In genomic region chr7:151992375-151992774, GRCh38 we compare ENCODE assay signal across 8 cellular contexts. TPM values are rescaled to one million over a fixed set of nuclear protein-coding genes. Genes with fewer than 3 reads are reported as not detected.
A peak's percentile ranks its signal among the peaks of the same experiment; 100 is the strongest.
DNase-seq lines count a peak whose midpoint lies in the region; ATAC-seq, FAIRE-seq and TF ChIP-seq lines count a peak whose summit lies in the region.

No MANE protein-coding gene starts in this region.

- FAIRE-seq in kidney (lab: Jason Lieb, UNC): no peak

- H3K4me1 ChIP-seq in kidney (ENCODE audit: control insufficient read depth in 1 of 2, insufficient read depth in 1 of 2, low read depth in 1 of 2, low read length in 2 of 2): no peaks in the 10 kb centered on the region

- peaks cover 5% of the 10 kb centered on the region for H3K27me3 Mint-ChIP-seq in brain

- no peak overlapping the region for H3K9ac ChIP-seq in kidney (ENCODE audit: low read length in 2 of 2)

- no peak overlapping the region for H3K27ac Mint-ChIP-seq in brain

- no peaks in the 10 kb centered on the region for H3K9me3 Mint-ChIP-seq in brain

- H3K4me3 ChIP-seq in LNCaP clone FGC (ENCODE audit: low read depth, low read length): no peak overlapping the region
- no peak overlapping the region for H3K4me3 ChIP-seq in kidney (ENCODE audit: low read length in 2 of 2)

- no peaks in the 10 kb centered on the region for H3K36me3 Mint-ChIP-seq in brain

- no peak for ATAC-seq in GM21529 (IDR thresholded peaks at IDR 0.05; ENCODE audit: unreplicated experiment)
- no peak for ATAC-seq in HG03469 (IDR thresholded peaks at IDR 0.05; ENCODE audit: unreplicated experiment)

- H3K9me3 ChIP-seq in kidney (ENCODE audit: control insufficient read depth in 1 of 2, low read length in 2 of 2): no peaks in the 10 kb centered on the region

- peaks cover 21% of the 10 kb centered on the region for H3K4me1 Mint-ChIP-seq in brain

- TF ChIP-seq CTCF in GM12873 (IDR thresholded peaks at IDR 0.05; ENCODE audit: insufficient read depth, low read depth, low read length, missing control alignments): peak; percentile 20
- peak; percentile 75 for TF ChIP-seq CTCF in LNCaP clone FGC (IDR thresholded peaks at IDR 0.05; ENCODE audit: control insufficient read depth, extremely low read depth, insufficient read depth)
- peak; percentile 28 to 45 for TF ChIP-seq CTCF in brain (conservative IDR thresholded peaks at IDR 0.05)
- no peak for TF ChIP-seq CTCF in kidney (IDR thresholded peaks at IDR 0.05; ENCODE audit: borderline replicate concordance, extremely low read depth, insufficient read depth)

- peak; percentile 50 for DNase-seq in LNCaP clone FGC (ENCODE audit: low read depth)
- DNase-seq in SW480 (ENCODE audit: low spot score): peak; percentile 47
- peak; percentile 86 for DNase-seq in kidney
- DNase-seq in stimulated activated CD4-positive, alpha-beta T cell treated with anti-CD3 and anti-CD28 coated beads, TNF-alpha, amount 100 ng/mL, for 48 hours (ENCODE audit: low read depth in 3 of 3): peak in 2 of 3 donors; percentile 17 to 29

- no peaks in the 10 kb centered on the region for H3K36me3 ChIP-seq in kidney (ENCODE audit: control insufficient read depth in 1 of 2, insufficient read depth in 2 of 2, low read length in 2 of 2)

- intact Hi-C loops in kidney (cut with DNase I): no loop called here

- H3K27ac ChIP-seq in kidney (ENCODE audit: low read depth in 2 of 2, low read length in 2 of 2): no peak overlapping the region

- H3K4me3 Mint-ChIP-seq in brain: peak overlapping the region in 3 of 5 experiments; percentile 0 to 46 (median 13)

RNA-seq across cellular contexts. Expression of gene GALNT11, which starts 33.1 kb away (rescaled TPM):
- polyA plus RNA-seq in brain (ENCODE audit: insufficient read depth, low read depth, low replicate concordance): 23.8 TPM
- total RNA-seq in kidney: 86.3 TPM
- 116 TPM for polyA plus RNA-seq in kidney (ENCODE audit: insufficient read depth, low read depth, low replicate concordance)

RNA-seq across cellular contexts. Expression of gene GALNTL5, which starts 36.1 kb away (rescaled TPM):
- polyA plus RNA-seq in brain (ENCODE audit: insufficient read depth, low read depth, low replicate concordance) (0.90 TPM), kidney (ENCODE audit: insufficient read depth, low read depth, low replicate concordance) (not detected)
- not detected for total RNA-seq in kidney

Comparison
In these comparisons a context has a peak if more than half of its experiments do, and no peak if none do; other contexts are left out.
1. DNase-seq: peak in every context shown above with its lines; median percentile 86 in kidney; 50 in LNCaP clone FGC; 47 in SW480; 23 in stimulated activated CD4-positive, alpha-beta T cell treated with anti-CD3 and anti-CD28 coated beads, TNF-alpha, amount 100 ng/mL, for 48 hours.